In genomic region chr7:27172823-27173411, GRCh38 we compare ENCODE assay signal across 8 cellular contexts. TPM values are rescaled to one million over a fixed set of nuclear protein-coding genes. Genes with fewer than 3 reads are reported as not detected.
DNase-seq lines count a peak whose midpoint lies in the region; ATAC-seq and TF ChIP-seq lines count a peak whose summit lies in the region.

No MANE protein-coding gene starts in this region.

- DNase-seq in NCI-H345 (lab: John Stamatoyannopoulos, UW) (peak; percentile 29), NCI-H345 treated with DMSO at 0.1 percent for 48 hours (lab: John Stamatoyannopoulos, UW; ENCODE audit: unreplicated experiment) (no peak), NT2/D1 (ENCODE audit: low read depth, low spot score) (no peak), ovary (peak; percentile 48 to 77 (median 67))

- no peaks in the 10 kb centered on the region for H3K36me3 ChIP-seq in NT2/D1 (ENCODE audit: insufficient read depth, insufficient read length, low read length)
- no peaks in the 10 kb centered on the region for H3K36me3 ChIP-seq in ovary

- H3K4me3 ChIP-seq in NT2/D1 (ENCODE audit: insufficient read length, low read depth): peak overlapping the region; percentile 15
- peak overlapping the region; percentile 53 for H3K4me3 ChIP-seq in ovary

- H3K27me3 ChIP-seq in NT2/D1 (ENCODE audit: insufficient read depth, insufficient read length): peaks cover 100% of the 10 kb centered on the region
- peaks cover 21% of the 10 kb centered on the region for H3K27me3 ChIP-seq in ovary

- no peak for TF ChIP-seq POLR2A in ovary (IDR thresholded peaks at IDR 0.05)

- H3K4me1 ChIP-seq in NT2/D1 (ENCODE audit: insufficient read depth, insufficient read length): peaks cover 17% of the 10 kb centered on the region
- peaks cover 14% of the 10 kb centered on the region for H3K4me1 ChIP-seq in ovary (ENCODE audit: insufficient read depth)

- H3K9me3 ChIP-seq in NT2/D1 (ENCODE audit: insufficient read depth, low read length) (no peaks in the 10 kb centered on the region), ovary (no peaks in the 10 kb centered on the region)

- TF ChIP-seq EP300 in ovary (IDR thresholded peaks at IDR 0.05): no peak

- WGBS in ovary, 3 donors: 1 to 3% (median 1%) methylated on average over 39 to 40 of the region's 40 CpGs

- no peak for TF ChIP-seq CTCF in ovary (IDR thresholded peaks at IDR 0.05)

- ATAC-seq in esophagus mucosa (peak; percentile 7), HG03280 (IDR thresholded peaks at IDR 0.05; ENCODE audit: unreplicated experiment) (no peak), HG02885 (IDR thresholded peaks at IDR 0.05; ENCODE audit: poor library complexity, unreplicated experiment) (no peak), GM21381 (IDR thresholded peaks at IDR 0.05; ENCODE audit: unreplicated experiment) (no peak)

- H3K9ac ChIP-seq in NT2/D1 (ENCODE audit: insufficient read length, low read depth): no peak overlapping the region

- intact Hi-C loops in ovary (cut with DNase I): no loop called here

- H3K27ac ChIP-seq in ovary: no peak overlapping the region

RNA-seq across cellular contexts. Expression of gene HOXA10, which starts 1.2 kb away (rescaled TPM):
- total RNA-seq in esophagus mucosa: 1.1 TPM
- 1 to 10 TPM in 3 of 7 donors, under 1 TPM in 3, not detected in 1; 0.25 to 2.0 (median 0.91) TPM for total RNA-seq in ovary
- 1 to 10 TPM in 1 of 2 donors, under 1 TPM in 1; 0.34 to 2.8 TPM for polyA plus RNA-seq in ovary

RNA-seq across cellular contexts. Expression of gene HOXA9, which starts 7.6 kb away (rescaled TPM):
- total RNA-seq in esophagus mucosa (1.7 TPM), ovary (1 to 10 TPM in 1 of 7 donors, under 1 TPM in 5, not detected in 1; 0.12 to 1.0 (median 0.57) TPM)
- polyA plus RNA-seq in ovary: 1 to 10 TPM in 1 of 2 donors, under 1 TPM in 1; 0.22 to 2.5 TPM

RNA-seq across cellular contexts. Expression of gene HOXA11, which starts 12.1 kb away (rescaled TPM):
- total RNA-seq in esophagus mucosa (not detected), ovary (1 to 10 TPM in 3 of 7 donors, under 1 TPM in 1, not detected in 3; 0.23 to 2.0 (median 1.5) TPM)
- polyA plus RNA-seq in ovary: under 1 TPM; 0.11 to 0.65 TPM

RNA-seq across cellular contexts. Expression of gene HOXA7, which starts 16.4 kb away (rescaled TPM):
- total RNA-seq in esophagus mucosa: 5.2 TPM
- total RNA-seq in ovary: 1 to 10 TPM in 3 of 7 donors, under 1 TPM in 4; 0.23 to 4.5 (median 0.75) TPM
- 1 to 10 TPM in 1 of 2 donors, under 1 TPM in 1; 0.53 to 4.1 TPM for polyA plus RNA-seq in ovary

RNA-seq across cellular contexts. Expression of gene HOXA3, which starts 20.5 kb away (rescaled TPM):
- 5.4 TPM for total RNA-seq in esophagus mucosa
- total RNA-seq in ovary: 10 to 100 TPM in 2 of 7 donors, 1 to 10 TPM in 3, under 1 TPM in 2; 0.36 to 50.9 (median 1.3) TPM
- polyA plus RNA-seq in ovary: 1 to 10 TPM; 2.3 to 3.4 TPM

Comparison
In these comparisons a context has a peak if more than half of its experiments do, and no peak if none do; other contexts are left out.
1. DNase-seq: peak in NCI-H345 (single experiment) and ovary (5 of 5); none in NCI-H345 treated with DMSO at 0.1 percent for 48 hours (single experiment) and NT2/D1 (single experiment).